In the genomic region with DNA sequence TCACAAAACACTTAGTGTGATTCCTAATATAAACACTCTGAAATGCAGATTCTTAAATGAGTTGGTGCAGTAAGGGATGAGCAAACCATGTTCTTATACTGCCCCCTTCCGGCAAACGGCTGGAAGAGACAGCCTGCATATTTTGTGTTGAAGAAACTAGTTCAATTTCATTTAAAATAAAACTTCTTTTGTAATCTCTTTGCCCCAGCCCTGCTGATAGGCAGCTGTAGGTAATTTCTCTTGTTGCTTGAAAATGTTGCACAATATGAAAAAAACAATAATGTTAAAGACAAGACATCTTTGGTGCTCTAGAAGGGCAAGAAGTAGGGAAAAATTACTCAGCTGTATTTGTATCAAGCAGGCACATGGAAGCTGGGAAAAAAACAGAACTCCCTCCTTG, we compare ENCODE assay signal across 8 cellular contexts.
DNase-seq lines count a peak whose midpoint lies in the region; ATAC-seq, FAIRE-seq and TF ChIP-seq lines count a peak whose summit lies in the region.

No MANE protein-coding gene starts in this region.

- FAIRE-seq in pancreas (lab: Jason Lieb, UNC), result no peak

- ATAC-seq in GM18517 (IDR thresholded peaks at IDR 0.05; ENCODE audit: unreplicated experiment), result peak; percentile 73
- ATAC-seq in HG03095 (IDR thresholded peaks at IDR 0.05; ENCODE audit: unreplicated experiment), result peak; percentile 69
- ATAC-seq in activated T-cell treated with anti-CD3 and anti-CD28 coated beads, Interleukin-2, amount 50 U/mL, for 4 hours, result no peak
- ATAC-seq in pancreas, result peak in 3 of 4 donors; percentile 75 to 77 (median 76)

- H3K4me1 Mint-ChIP-seq in CD14-positive monocyte, result peaks cover 37% of the 10 kb centered on the region
- no peaks in the 10 kb centered on the region for H3K4me1 Mint-ChIP-seq in activated T-cell treated with anti-CD3 and anti-CD28 coated beads, Interleukin-2, amount 50 U/mL, for 4 hours (ENCODE audit: low read depth)

- H3K36me3 ChIP-seq in pancreas, result no peaks in the 10 kb centered on the region

- H3K27me3 Mint-ChIP-seq in CD14-positive monocyte (ENCODE audit: low read depth in 3 of 3), result peaks cover 0 to 4% (median 2%) of the 10 kb centered on the region in 3 donors
- peaks cover 5% of the 10 kb centered on the region for H3K27me3 Mint-ChIP-seq in activated T-cell treated with anti-CD3 and anti-CD28 coated beads, Interleukin-2, amount 50 U/mL, for 4 hours (ENCODE audit: low read depth)

- TF ChIP-seq POLR2A in lower leg skin (IDR thresholded peaks at IDR 0.05), result no peak

- TF ChIP-seq CTCF in CD14-positive monocyte (IDR thresholded peaks at IDR 0.05) (peak; percentile 92), fibroblast of villous mesenchyme (IDR thresholded peaks at IDR 0.05; ENCODE audit: insufficient read depth, low read depth, low read length) (peak; percentile 74), pancreas (IDR thresholded peaks at IDR 0.05) (peak; percentile 44 to 72 (median 62)), lower leg skin (IDR thresholded peaks at IDR 0.05) (peak in 1 of 3 donors; percentile 15)

- no peak overlapping the region for H3K27ac ChIP-seq in pancreas

- no peak overlapping the region for H3K27ac Mint-ChIP-seq in CD14-positive monocyte

- H3K36me3 Mint-ChIP-seq in CD14-positive monocyte, result no peaks in the 10 kb centered on the region
- H3K36me3 Mint-ChIP-seq in activated T-cell treated with anti-CD3 and anti-CD28 coated beads, Interleukin-2, amount 50 U/mL, for 4 hours (ENCODE audit: insufficient read depth), result no peaks in the 10 kb centered on the region

- H3K4me3 Mint-ChIP-seq in CD14-positive monocyte, result no peak overlapping the region
- H3K4me3 Mint-ChIP-seq in activated T-cell treated with anti-CD3 and anti-CD28 coated beads, Interleukin-2, amount 50 U/mL, for 4 hours, result no peak overlapping the region

- H3K27me3 ChIP-seq in pancreas, result no peaks in the 10 kb centered on the region

- 0 to 1% methylated on average over 2 of the region's 2 CpGs for WGBS in pancreas, 2 donors
- WGBS in lower leg skin, 2 donors, result 0 to 2% methylated on average over 2 of the region's 2 CpGs

- intact Hi-C loops in CD14-positive monocyte (cut with micrococcal nuclease), result no loop called here
- intact Hi-C loops in pancreas (cut with DNase I), result no loop called here
- intact Hi-C loops in lower leg skin (cut with DNase I; ENCODE audit: low total_unique reads), result no loop called here

- DNase-seq in CD14-positive monocyte (ENCODE audit: low spot score), result peak; percentile 59
- DNase-seq in NCI-H82 treated with DMSO at 0.1 percent for 48 hours (lab: John Stamatoyannopoulos, UW; ENCODE audit: unreplicated experiment), result peak; percentile 4
- peak; percentile 12 for DNase-seq in activated T-cell treated with anti-CD3 and anti-CD28 coated beads, Interleukin-2, amount 50 U/mL, for 4 hours
- peak; percentile 63 for DNase-seq in fibroblast of villous mesenchyme (ENCODE audit: low read depth)
- peak in 3 of 6 donors; percentile 25 to 51 (median 31) for DNase-seq in pancreas
- no peak for DNase-seq in lower leg skin (ENCODE audit: low spot score in 2 of 2)

- no peaks in the 10 kb centered on the region for H3K4me1 ChIP-seq in pancreas

- no peak overlapping the region for H3K4me3 ChIP-seq in fibroblast of villous mesenchyme (ENCODE audit: low read depth, low read length)
- H3K4me3 ChIP-seq in pancreas, result no peak overlapping the region
- no peak overlapping the region for H3K4me3 ChIP-seq in lower leg skin (ENCODE audit: low read depth, poor library complexity, severe bottlenecking)

- H3K9me3 Mint-ChIP-seq in CD14-positive monocyte, result peaks cover 0 to 5% (median 0%) of the 10 kb centered on the region in 7 donors
- no peaks in the 10 kb centered on the region for H3K9me3 Mint-ChIP-seq in activated T-cell treated with anti-CD3 and anti-CD28 coated beads, Interleukin-2, amount 50 U/mL, for 4 hours

- H3K9me3 ChIP-seq in pancreas, result no peaks in the 10 kb centered on the region

Comparison
In these comparisons a context has a peak if more than half of its experiments do, and no peak if none do; other contexts are left out.
1. DNase-seq: peak in CD14-positive monocyte (single experiment), NCI-H82 treated with DMSO at 0.1 percent for 48 hours (single experiment), activated T-cell treated with anti-CD3 and anti-CD28 coated beads, Interleukin-2, amount 50 U/mL, for 4 hours (single experiment) and fibroblast of villous mesenchyme (single experiment); none in lower leg skin (0 of 2).
2. ATAC-seq: peak in GM18517 (single experiment), HG03095 (single experiment) and pancreas (3 of 4); none in activated T-cell treated with anti-CD3 and anti-CD28 coated beads, Interleukin-2, amount 50 U/mL, for 4 hours (0 of 2).